ENCODE assay signal across 8 cellular contexts in the genomic region with DNA sequence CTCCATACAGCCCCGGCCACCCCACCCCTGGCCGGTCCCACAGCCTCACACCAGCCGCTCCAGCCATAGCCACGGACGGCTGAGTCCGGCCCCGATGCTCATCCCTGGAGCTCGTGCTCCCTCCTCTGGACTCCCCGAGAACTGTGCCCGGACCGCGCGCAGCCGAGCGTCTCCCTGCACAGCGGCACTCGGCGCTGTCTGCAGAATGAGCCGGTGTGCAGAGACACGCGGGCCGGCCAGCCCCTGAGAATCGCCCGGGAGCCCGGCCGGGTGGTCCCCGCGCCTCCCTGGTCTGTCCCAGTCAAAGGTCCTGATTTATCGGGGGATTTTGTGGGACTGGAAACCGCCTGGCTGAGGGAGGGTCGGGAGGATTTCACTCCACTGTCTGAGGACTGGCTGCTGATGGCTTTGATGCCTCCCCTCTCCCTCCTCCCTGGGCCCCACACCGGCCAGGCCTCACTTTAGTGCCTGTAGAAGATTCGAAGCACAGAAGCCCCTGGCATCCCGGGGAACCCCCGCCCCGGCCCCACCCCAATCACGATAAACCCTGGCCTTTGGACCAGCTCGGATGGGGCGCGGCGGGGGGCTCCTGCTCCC.
DNase-seq lines count a peak whose midpoint lies in the region; ATAC-seq and TF ChIP-seq lines count a peak whose summit lies in the region.

No MANE protein-coding gene starts in this region.

- H3K4me3 ChIP-seq in cardiac fibroblast (replicated peaks in 1 of 2; ENCODE audit: low read depth in 2 of 2, low read length in 2 of 2), result no peak overlapping the region
- peak overlapping the region; percentile 7 to 29 for H3K4me3 ChIP-seq in left lung

- H3K4me1 ChIP-seq in left lung, result peaks cover 3 to 15% of the 10 kb centered on the region in 2 donors

- intact Hi-C loops in left lung (cut with DNase I), result no loop called here

- no peaks in the 10 kb centered on the region for H3K9me3 ChIP-seq in left lung

- H3K27ac ChIP-seq in left lung, result peak overlapping the region in 1 of 2 donors; percentile 6

- H3K36me3 ChIP-seq in left lung, result no peaks in the 10 kb centered on the region

- peak; percentile 54 for TF ChIP-seq CTCF in cardiac fibroblast (IDR thresholded peaks at IDR 0.05; ENCODE audit: low read depth, low read length)
- peak; percentile 45 to 72 for TF ChIP-seq CTCF in left lung (IDR thresholded peaks at IDR 0.05)

- peak; percentile 1 for DNase-seq in SIG-M5 treated with dmso at 0.1 percent for 504 hours (lab: John Stamatoyannopoulos, UW; ENCODE audit: unreplicated experiment)
- no peak for DNase-seq in SIG-M5 (lab: John Stamatoyannopoulos, UW)
- peak; percentile 57 for DNase-seq in NCI-H1105 (lab: John Stamatoyannopoulos, UW)
- DNase-seq in activated CD4-positive, CD25-positive, alpha-beta regulatory T cell (lab: John Stamatoyannopoulos, UW), result peak; percentile 47 to 62 (median 54)
- DNase-seq in cardiac fibroblast (ENCODE audit: low read depth in 2 of 2), result peak; percentile 45
- peak; percentile 36 to 83 for DNase-seq in left lung
- peak; percentile 65 to 76 for DNase-seq in stimulated activated CD4-positive, alpha-beta T cell treated with anti-CD3 and anti-CD28 coated beads, Interleukin-4, amount 100 ng/mL, for 48 hours (ENCODE audit: low read depth in 2 of 2)
- no peak for DNase-seq in dedifferentiated amniotic fluid mesenchymal stem cell (ENCODE audit: extremely low spot score)

- peak; percentile 93 for ATAC-seq in left lung

- H3K27me3 ChIP-seq in left lung, result peaks cover 16 to 70% of the 10 kb centered on the region in 2 donors

Comparison
In these comparisons a context has a peak if more than half of its experiments do, and no peak if none do; other contexts are left out.
1. DNase-seq: peak in SIG-M5 treated with dmso at 0.1 percent for 504 hours (single experiment), NCI-H1105 (single experiment), activated CD4-positive, CD25-positive, alpha-beta regulatory T cell (4 of 4), cardiac fibroblast (2 of 2), left lung (2 of 2) and stimulated activated CD4-positive, alpha-beta T cell treated with anti-CD3 and anti-CD28 coated beads, Interleukin-4, amount 100 ng/mL, for 48 hours (2 of 2); none in SIG-M5 (single experiment) and dedifferentiated amniotic fluid mesenchymal stem cell (single experiment).
2. H3K4me3 ChIP-seq: peak in left lung (2 of 2); none in cardiac fibroblast (0 of 2).